ENCODE assay signal across 1 cellular context in genomic region chr1:28027660-28028059, GRCh38.
TF ChIP-seq lines count a peak whose summit lies in the region.

No MANE protein-coding gene starts in this region.

TF ChIP-seq in SK-N-SH, 30 proteins besides CTCF, POLR2A, EP300 and RAD21 (continued from another document):
- TF ChIP-seq, protein P1, sequence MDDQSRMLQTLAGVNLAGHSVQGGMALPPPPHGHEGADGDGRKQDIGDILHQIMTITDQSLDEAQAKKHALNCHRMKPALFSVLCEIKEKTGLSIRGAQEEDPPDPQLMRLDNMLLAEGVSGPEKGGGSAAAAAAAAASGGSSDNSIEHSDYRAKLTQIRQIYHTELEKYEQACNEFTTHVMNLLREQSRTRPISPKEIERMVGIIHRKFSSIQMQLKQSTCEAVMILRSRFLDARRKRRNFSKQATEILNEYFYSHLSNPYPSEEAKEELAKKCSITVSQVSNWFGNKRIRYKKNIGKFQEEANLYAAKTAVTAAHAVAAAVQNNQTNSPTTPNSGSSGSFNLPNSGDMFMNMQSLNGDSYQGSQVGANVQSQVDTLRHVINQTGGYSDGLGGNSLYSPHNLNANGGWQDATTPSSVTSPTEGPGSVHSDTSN (IDR thresholded peaks at IDR 0.05), result no peak
- no peak for TF ChIP-seq POLR2AphosphoS5 (IDR thresholded peaks at IDR 0.05; ENCODE audit: low read depth, low read length)
